ENCODE assay signal across 8 cellular contexts in genomic region chr3:125990253-125990970, GRCh38. TPM values are rescaled to one million over a fixed set of nuclear protein-coding genes. Genes with fewer than 3 reads are reported as not detected.
A peak's percentile ranks its signal among the peaks of the same experiment; 100 is the strongest.
DNase-seq lines count a peak whose midpoint lies in the region; ATAC-seq and TF ChIP-seq lines count a peak whose summit lies in the region.

No MANE protein-coding gene starts in this region.

- H3K4me3 ChIP-seq in AG09309 (ENCODE audit: control insufficient read depth, low read depth, low read length) = peak overlapping the region; percentile 51
- peak overlapping the region; percentile 84 for H3K4me3 ChIP-seq in HUES64 (ENCODE audit: low read length)
- peak overlapping the region; percentile 68 to 85 for H3K4me3 ChIP-seq in testis

- no peaks in the 10 kb centered on the region for H3K9me3 ChIP-seq in HUES64 (ENCODE audit: insufficient read depth, low read depth, low read length)
- H3K9me3 ChIP-seq in testis = no peaks in the 10 kb centered on the region

- 50% methylated on average over 52 of the region's 52 CpGs for WGBS in HUES64
- WGBS in testis, 2 donors = 2 to 12% methylated on average over 49 to 51 of the region's 52 CpGs

- H3K4me1 Mint-ChIP-seq in activated naive CD4-positive, alpha-beta T cell treated with anti-CD3 and anti-CD28 coated beads, Interleukin-2, amount 10 ng/mL, durations not matched to agents 7 days and 5 days = peaks cover 15% of the 10 kb centered on the region

- intact Hi-C loops in testis (cut with DNase I; ENCODE audit: low total_unique reads) = no loop called here

- peaks cover 3% of the 10 kb centered on the region for H3K9me3 Mint-ChIP-seq in activated naive CD4-positive, alpha-beta T cell treated with anti-CD3 and anti-CD28 coated beads, Interleukin-2, amount 10 ng/mL, durations not matched to agents 7 days and 5 days

- H3K4me3 Mint-ChIP-seq in activated naive CD4-positive, alpha-beta T cell treated with anti-CD3 and anti-CD28 coated beads, Interleukin-2, amount 10 ng/mL, durations not matched to agents 7 days and 5 days = peak overlapping the region; percentile 93

- DNase-seq in AG09309 (ENCODE audit: low read depth) (no peak), germinal center (ENCODE audit: low spot score) (peak; percentile 68), omental fat pad (ENCODE audit: low spot score) (peak; percentile 62), testis (peak; percentile 95)
- peak; percentile 79 for DNase-seq in activated naive CD4-positive, alpha-beta T cell treated with anti-CD3 and anti-CD28 coated beads, Interleukin-2, amount 10 ng/mL, durations not matched to agents 7 days and 5 days

- CTCF ChIA-PET in activated naive CD4-positive, alpha-beta T cell treated with anti-CD3 and anti-CD28 coated beads, Interleukin-2, amount 10 ng/mL, durations not matched to agents 7 days and 5 days (lab: Charles Lee) = no interaction called here

- H3K4me1 ChIP-seq in HUES64 (ENCODE audit: insufficient read depth, low read length) (no peaks in the 10 kb centered on the region), testis (peaks cover 5% of the 10 kb centered on the region)

- peaks cover 3% of the 10 kb centered on the region for H3K36me3 Mint-ChIP-seq in activated naive CD4-positive, alpha-beta T cell treated with anti-CD3 and anti-CD28 coated beads, Interleukin-2, amount 10 ng/mL, durations not matched to agents 7 days and 5 days

- H3K27ac Mint-ChIP-seq in activated naive CD4-positive, alpha-beta T cell treated with anti-CD3 and anti-CD28 coated beads, Interleukin-2, amount 10 ng/mL, durations not matched to agents 7 days and 5 days = peak overlapping the region; percentile 95

- H3K27me3 ChIP-seq in HUES64 (ENCODE audit: insufficient read depth, low read length) (no peaks in the 10 kb centered on the region), testis (no peaks in the 10 kb centered on the region)

- H3K9ac ChIP-seq in HUES64 (ENCODE audit: low read depth, low read length) = peak overlapping the region; percentile 80

- H3K27ac ChIP-seq in HUES64 (ENCODE audit: low read depth, low read length) (peak overlapping the region; percentile 79; the same call in 1 of the 2 replicates), testis (peak overlapping the region; percentile 81 to 88)

- no peaks in the 10 kb centered on the region for H3K36me3 ChIP-seq in HUES64 (ENCODE audit: insufficient read depth, low read length)
- no peaks in the 10 kb centered on the region for H3K36me3 ChIP-seq in testis (ENCODE audit: low read depth, missing control alignments)

- ATAC-seq in GM19452 (IDR thresholded peaks at IDR 0.05; ENCODE audit: unreplicated experiment) = peak; percentile 55
- ATAC-seq in omental fat pad (ENCODE audit: low FRiP score) = peak; percentile 100

- peaks cover 21% of the 10 kb centered on the region for H3K27me3 Mint-ChIP-seq in activated naive CD4-positive, alpha-beta T cell treated with anti-CD3 and anti-CD28 coated beads, Interleukin-2, amount 10 ng/mL, durations not matched to agents 7 days and 5 days

- peak; percentile 73 for TF ChIP-seq POLR2A in Raji (IDR thresholded peaks at IDR 0.05; ENCODE audit: insufficient read depth, low read depth, low read length)
- TF ChIP-seq POLR2A in testis (IDR thresholded peaks at IDR 0.05) = no peak

- no peak for TF ChIP-seq CTCF in AG09309 (IDR thresholded peaks at IDR 0.05; ENCODE audit: control insufficient read depth, insufficient read depth, low read depth, low read length, missing control alignments)
- no peak for TF ChIP-seq CTCF in omental fat pad (IDR thresholded peaks at IDR 0.05)
- TF ChIP-seq CTCF in testis (IDR thresholded peaks at IDR 0.05) = no peak

RNA-seq across cellular contexts. Expression of gene ROPN1B, which starts 21.4 kb away (rescaled TPM):
- polyA plus RNA-seq in HUES64 (2013, experiment 1 of 2) = not detected
- not detected for polyA plus RNA-seq in HUES64 (2013, experiment 2 of 2)
- total RNA-seq in omental fat pad = under 1 TPM in 1 of 4 donors, not detected in 3; 0.56 TPM
- 100 to 1,000 TPM; 123 to 239 TPM for total RNA-seq in testis
- polyA plus RNA-seq in testis (ENCODE audit: insufficient read depth, low read depth, low replicate concordance) = 534 TPM

Comparison
In these comparisons a context has a peak if more than half of its experiments do, and no peak if none do; other contexts are left out.
1. RNA of gene ROPN1B, which starts 21.4 kb away (total RNA-seq): 123 to 239 TPM in testis; 0.56 TPM in omental fat pad; every median in the first group is over 10 times any median in the second.
2. Peak in every context shown above with its lines, with median percentiles within 50 percentile points of each other: H3K4me3 ChIP-seq.